8 cellular contexts compared by ENCODE assay signal in genomic region chr3:100104442-100104798, GRCh38.
DNase-seq lines count a peak whose midpoint lies in the region; ATAC-seq and TF ChIP-seq lines count a peak whose summit lies in the region.

No MANE protein-coding gene starts in this region.

- no peaks in the 10 kb centered on the region for H3K4me1 Mint-ChIP-seq in effector memory CD8-positive, alpha-beta T cell (ENCODE audit: low read depth in 2 of 2)

- no peak overlapping the region for H3K27ac Mint-ChIP-seq in effector memory CD8-positive, alpha-beta T cell

- ATAC-seq in GM19463 (IDR thresholded peaks at IDR 0.05; ENCODE audit: unreplicated experiment) (peak; percentile 27), HG03103 (IDR thresholded peaks at IDR 0.05; ENCODE audit: low read depth, unreplicated experiment) (peak; percentile 30)
- ATAC-seq in effector memory CD8-positive, alpha-beta T cell (replicated peaks): no peak

- H3K9me3 Mint-ChIP-seq in effector memory CD8-positive, alpha-beta T cell: no peaks in the 10 kb centered on the region

- H3K27me3 Mint-ChIP-seq in effector memory CD8-positive, alpha-beta T cell: no peaks in the 10 kb centered on the region

- no peaks in the 10 kb centered on the region for H3K36me3 Mint-ChIP-seq in effector memory CD8-positive, alpha-beta T cell (ENCODE audit: insufficient read depth)

- H3K4me3 Mint-ChIP-seq in effector memory CD8-positive, alpha-beta T cell: no peak overlapping the region

- H3K27ac ChIP-seq in epithelial cell of prostate: peak overlapping the region; percentile 92

- no peak for TF ChIP-seq CTCF in GM12865 (IDR thresholded peaks at IDR 0.05; ENCODE audit: insufficient read depth, low read depth, low read length, missing control alignments)

- DNase-seq in GM12865 (ENCODE audit: low read depth) (peak; percentile 69), epithelial cell of prostate (ENCODE audit: low read depth, low spot score) (no peak), DMS153 (lab: John Stamatoyannopoulos, UW) (no peak), NCI-H1048 (lab: John Stamatoyannopoulos, UW) (no peak), NCI-H226 (no peak)
- DNase-seq in effector memory CD8-positive, alpha-beta T cell: no peak

- H3K4me3 ChIP-seq in GM12865 (ENCODE audit: low read depth, low read length): peak overlapping the region; percentile 25
